ENCODE assay signal across 8 cellular contexts in genomic region chr5:141811287-141812155, GRCh38.
DNase-seq lines count a peak whose midpoint lies in the region; ATAC-seq and TF ChIP-seq lines count a peak whose summit lies in the region.

No MANE protein-coding gene starts in this region.

- no peak overlapping the region for H3K4me3 Mint-ChIP-seq in CD8-positive, alpha-beta T cell
- H3K4me3 Mint-ChIP-seq in activated T-helper 1 cell treated with anti-CD3 and anti-CD28 coated beads, Interleukin-12 subunit alpha, Interleukin-12 subunit beta, Interleukin-2, Interleukin-4 antibody, amounts not matched to agents 30 ng/mL and 10 ng/mL and 1 ng/mL, durations not matched to agents 14 hours and 24 hours and 36 hours: no peak overlapping the region

- H3K27ac Mint-ChIP-seq in CD8-positive, alpha-beta T cell: no peak overlapping the region
- H3K27ac Mint-ChIP-seq in activated T-helper 1 cell treated with anti-CD3 and anti-CD28 coated beads, Interleukin-12 subunit alpha, Interleukin-12 subunit beta, Interleukin-2, Interleukin-4 antibody, amounts not matched to agents 30 ng/mL and 10 ng/mL and 1 ng/mL, durations not matched to agents 14 hours and 24 hours and 36 hours: no peak overlapping the region

- no peaks in the 10 kb centered on the region for H3K9me3 ChIP-seq in CD8-positive, alpha-beta T cell (ENCODE audit: low read length)

- H3K27ac ChIP-seq in CD8-positive, alpha-beta T cell (ENCODE audit: low read depth, low read length): no peak overlapping the region

- peak; percentile 76 for TF ChIP-seq CTCF in CD8-positive, alpha-beta T cell (IDR thresholded peaks at IDR 0.05)

- ATAC-seq in CD8-positive, alpha-beta T cell: peak; percentile 83
- peak; percentile 88 for ATAC-seq in GM19351 (IDR thresholded peaks at IDR 0.05; ENCODE audit: unreplicated experiment)

- POLR2A ChIA-PET in CD8-positive, alpha-beta T cell (lab: Charles Lee): no interaction called here

- no peaks in the 10 kb centered on the region for H3K36me3 ChIP-seq in CD8-positive, alpha-beta T cell (ENCODE audit: insufficient read depth, low read length)

- H3K4me3 ChIP-seq in CD8-positive, alpha-beta T cell (ENCODE audit: low read depth, low read length): no peak overlapping the region

- peak in 5 of 7 experiments; percentile 2 to 56 (median 30) for DNase-seq in CD8-positive, alpha-beta T cell
- peak; percentile 60 for DNase-seq in NCI-H1092 (lab: John Stamatoyannopoulos, UW)
- peak; percentile 30 to 45 for DNase-seq in activated T-cell treated with anti-CD3 and anti-CD28 coated beads, Interleukin-2, amount 50 U/mL, for 48 hours
- DNase-seq in glomerular visceral epithelial cell (ENCODE audit: extremely low spot score): peak; percentile 16
- DNase-seq in stimulated activated CD4-positive, alpha-beta T cell treated with anti-CD3 and anti-CD28 coated beads, Interleukin-1b, Interleukin-23, amount 100 ng/mL, for 4 hours (ENCODE audit: low read depth in 2 of 2): peak; percentile 8 to 14
- no peak for DNase-seq in activated T-helper 1 cell treated with anti-CD3 and anti-CD28 coated beads, Interleukin-12 subunit alpha, Interleukin-12 subunit beta, Interleukin-2, Interleukin-4 antibody, amounts not matched to agents 30 ng/mL and 10 ng/mL and 1 ng/mL, durations not matched to agents 14 hours and 24 hours and 36 hours (ENCODE audit: low spot score)
- no peak for DNase-seq in NCI-H2171 treated with DMSO at 0.1 percent for 48 hours (lab: John Stamatoyannopoulos, UW)

- intact Hi-C loops in CD8-positive, alpha-beta T cell (cut with DNase I, micrococcal nuclease): loop anchor here (1.0 to 5.0 kb wide), 3 partner anchors 66 to 146 kb away; partner anchors contain the start of gene PCDH1 (in 1 of the 2)
- intact Hi-C loops in activated T-helper 1 cell treated with anti-CD3 and anti-CD28 coated beads, Interleukin-12 subunit alpha, Interleukin-12 subunit beta, Interleukin-2, Interleukin-4 antibody, amounts not matched to agents 30 ng/mL and 10 ng/mL and 1 ng/mL, durations not matched to agents 14 hours and 24 hours and 36 hours (cut with micrococcal nuclease): no loop called here

- peaks cover 5% of the 10 kb centered on the region for H3K27me3 ChIP-seq in CD8-positive, alpha-beta T cell (ENCODE audit: insufficient read depth, low read length)

- peaks cover 2% of the 10 kb centered on the region for H3K4me1 Mint-ChIP-seq in CD8-positive, alpha-beta T cell (ENCODE audit: low read depth)
- H3K4me1 Mint-ChIP-seq in activated T-helper 1 cell treated with anti-CD3 and anti-CD28 coated beads, Interleukin-12 subunit alpha, Interleukin-12 subunit beta, Interleukin-2, Interleukin-4 antibody, amounts not matched to agents 30 ng/mL and 10 ng/mL and 1 ng/mL, durations not matched to agents 14 hours and 24 hours and 36 hours (ENCODE audit: low read depth): no peaks in the 10 kb centered on the region

- CTCF ChIA-PET in CD8-positive, alpha-beta T cell (lab: Charles Lee): interaction anchor here (0.6 to 5.5 kb wide), 14 partner anchors 9 to 495 kb away, joined by 3 to 49 read pairs (median 4); partner anchors contain the start of gene PCDH1

- no peaks in the 10 kb centered on the region for H3K4me1 ChIP-seq in CD8-positive, alpha-beta T cell (ENCODE audit: insufficient read depth, low read length)

- peaks cover 47% of the 10 kb centered on the region for H3K27me3 Mint-ChIP-seq in CD8-positive, alpha-beta T cell (ENCODE audit: low read depth)
- peaks cover 57% of the 10 kb centered on the region for H3K27me3 Mint-ChIP-seq in activated T-helper 1 cell treated with anti-CD3 and anti-CD28 coated beads, Interleukin-12 subunit alpha, Interleukin-12 subunit beta, Interleukin-2, Interleukin-4 antibody, amounts not matched to agents 30 ng/mL and 10 ng/mL and 1 ng/mL, durations not matched to agents 14 hours and 24 hours and 36 hours (ENCODE audit: insufficient read depth)

- H3K9me3 Mint-ChIP-seq in CD8-positive, alpha-beta T cell: no peaks in the 10 kb centered on the region
- no peaks in the 10 kb centered on the region for H3K9me3 Mint-ChIP-seq in activated T-helper 1 cell treated with anti-CD3 and anti-CD28 coated beads, Interleukin-12 subunit alpha, Interleukin-12 subunit beta, Interleukin-2, Interleukin-4 antibody, amounts not matched to agents 30 ng/mL and 10 ng/mL and 1 ng/mL, durations not matched to agents 14 hours and 24 hours and 36 hours

- H3K36me3 Mint-ChIP-seq in CD8-positive, alpha-beta T cell: no peaks in the 10 kb centered on the region
- H3K36me3 Mint-ChIP-seq in activated T-helper 1 cell treated with anti-CD3 and anti-CD28 coated beads, Interleukin-12 subunit alpha, Interleukin-12 subunit beta, Interleukin-2, Interleukin-4 antibody, amounts not matched to agents 30 ng/mL and 10 ng/mL and 1 ng/mL, durations not matched to agents 14 hours and 24 hours and 36 hours (ENCODE audit: low read depth): no peaks in the 10 kb centered on the region

Comparison
In these comparisons a context has a peak if more than half of its experiments do, and no peak if none do; other contexts are left out.
1. DNase-seq: peak in CD8-positive, alpha-beta T cell (5 of 7), NCI-H1092 (single experiment), activated T-cell treated with anti-CD3 and anti-CD28 coated beads, Interleukin-2, amount 50 U/mL, for 48 hours (2 of 2), glomerular visceral epithelial cell (single experiment) and stimulated activated CD4-positive, alpha-beta T cell treated with anti-CD3 and anti-CD28 coated beads, Interleukin-1b, Interleukin-23, amount 100 ng/mL, for 4 hours (2 of 2); none in activated T-helper 1 cell treated with anti-CD3 and anti-CD28 coated beads, Interleukin-12 subunit alpha, Interleukin-12 subunit beta, Interleukin-2, Interleukin-4 antibody, amounts not matched to agents 30 ng/mL and 10 ng/mL and 1 ng/mL, durations not matched to agents 14 hours and 24 hours and 36 hours (single experiment) and NCI-H2171 treated with DMSO at 0.1 percent for 48 hours (single experiment).